In genomic region chr1:55222152-55222551, GRCh38 we compare ENCODE assay signal across 25 cellular contexts. TPM values are rescaled to one million over a fixed set of nuclear protein-coding genes. Genes with fewer than 3 reads are reported as not detected.
DNase-seq lines count a peak whose midpoint lies in the region; ATAC-seq, FAIRE-seq and TF ChIP-seq lines count a peak whose summit lies in the region.
"Had no signal": no experiment of that assay in that cellular context is flagged by ENCODE, and none has a peak within 500 bp of the region (broad histone marks: within the 10 kb centered on the region; RNA-seq: fewer than 3 reads in every experiment).

No MANE protein-coding gene starts in this region.

- H2BK15ac ChIP-seq in mesenchymal stem cell (ENCODE audit: low read depth, poor library complexity, severe bottlenecking) (no peak overlapping the region), neuronal stem cell (ENCODE audit: low read length) (no peak overlapping the region)

- H3K9me3 ChIP-seq in HEK293 (ENCODE audit: control insufficient read depth, insufficient read depth, low read depth, low read length): no peaks in the 10 kb centered on the region
- peaks cover under 1% of the 10 kb centered on the region for H3K9me3 ChIP-seq in mesenchymal stem cell (ENCODE audit: control insufficient read depth, low read length)
- peaks cover 0 to 1% of the 10 kb centered on the region in 2 donors for H3K9me3 ChIP-seq in neuronal stem cell (replicated peaks in 1 of 2; ENCODE audit: control insufficient read depth in 2 of 2, insufficient read depth in 1 of 2, low read depth in 1 of 2, low read length in 2 of 2)
- H3K9me3 ChIP-seq: A549 had no signal

- H3K27me3 ChIP-seq in mesenchymal stem cell (ENCODE audit: control insufficient read depth in 1 of 2, insufficient read depth in 1 of 2, low read length in 2 of 2) (no peaks in the 10 kb centered on the region), neuronal stem cell (ENCODE audit: control insufficient read depth in 3 of 3, insufficient read depth in 3 of 3, low read depth in 1 of 3, low read length in 3 of 3) (peaks cover 0 to 2% (median 0%) of the 10 kb centered on the region in 3 experiments)
- H3K27me3 ChIP-seq: BLaER1 treated with 17β-estradiol and CSF1 and Interleukin-3, amounts not matched to agents 10 nM and 100 nM had no signal

- no peak for ATAC-seq in stimulated activated effector memory CD8-positive, alpha-beta T cell treated with anti-CD3 and anti-CD28 coated beads, Interleukin-12 subunit alpha, Interleukin-12 subunit beta, amount 100 ng/mL, for 72 hours
- ATAC-seq: A549, GM12878 had no signal

- H3K4me2 ChIP-seq in mesenchymal stem cell (ENCODE audit: low read length, poor library complexity, severe bottlenecking): no peak overlapping the region
- H3K4me2 ChIP-seq in neuronal stem cell (ENCODE audit: insufficient read depth, low read length, poor library complexity, severe bottlenecking): no peak overlapping the region
- H3K4me2 ChIP-seq: A549; BLaER1 treated with 17β-estradiol and CSF1 and Interleukin-3, amounts not matched to agents 10 nM and 100 nM had no signal

- no peak overlapping the region for H3K27ac ChIP-seq in HEK293 (ENCODE audit: extremely low read depth, low read depth, low read length)
- H3K27ac ChIP-seq in mesenchymal stem cell (ENCODE audit: low read length, poor library complexity, severe bottlenecking): no peak overlapping the region
- H3K27ac ChIP-seq in neuronal stem cell (replicated peaks; ENCODE audit: low read length): no peak overlapping the region
- H3K27ac ChIP-seq: 22Rv1; A549; BLaER1 treated with 17β-estradiol and CSF1 and Interleukin-3, amounts not matched to agents 10 nM and 100 nM; C4-2B had no signal

- no peak overlapping the region for H3K9ac ChIP-seq in mesenchymal stem cell (ENCODE audit: low read length)
- H3K9ac ChIP-seq in neuronal stem cell (ENCODE audit: low read depth, low read length, poor library complexity): no peak overlapping the region
- H3K9ac ChIP-seq: BLaER1 treated with 17β-estradiol and CSF1 and Interleukin-3, amounts not matched to agents 10 nM and 100 nM had no signal

- H3K18ac ChIP-seq in mesenchymal stem cell (ENCODE audit: low read depth in 1 of 2, low read length in 2 of 2): no peak overlapping the region
- H3K18ac ChIP-seq in neuronal stem cell (ENCODE audit: low read length): peak overlapping the region; percentile 59

- H2BK120ac ChIP-seq in mesenchymal stem cell (ENCODE audit: low read depth, low read length) (no peak overlapping the region), neuronal stem cell (ENCODE audit: low read depth, low read length) (no peak overlapping the region)

- no peak overlapping the region for H3K27ac Mint-ChIP-seq in stimulated activated effector memory CD8-positive, alpha-beta T cell treated with anti-CD3 and anti-CD28 coated beads, Interleukin-12 subunit alpha, Interleukin-12 subunit beta, amount 100 ng/mL, for 72 hours
- H3K27ac Mint-ChIP-seq: B cell; CD4-positive, alpha-beta memory T cell; CD8-positive, alpha-beta memory T cell had no signal

- no peaks in the 10 kb centered on the region for H3K9me3 Mint-ChIP-seq in stimulated activated effector memory CD8-positive, alpha-beta T cell treated with anti-CD3 and anti-CD28 coated beads, Interleukin-12 subunit alpha, Interleukin-12 subunit beta, amount 100 ng/mL, for 72 hours

- H2AFZ ChIP-seq in mesenchymal stem cell (ENCODE audit: low read depth, low read length) (no peak overlapping the region), neuronal stem cell (ENCODE audit: low read length) (no peak overlapping the region)

- H3K36me3 Mint-ChIP-seq in stimulated activated effector memory CD8-positive, alpha-beta T cell treated with anti-CD3 and anti-CD28 coated beads, Interleukin-12 subunit alpha, Interleukin-12 subunit beta, amount 100 ng/mL, for 72 hours: no peaks in the 10 kb centered on the region
- H3K36me3 Mint-ChIP-seq: CD4-positive, alpha-beta memory T cell; CD4-positive, CD25-positive, alpha-beta regulatory T cell; CD8-positive, alpha-beta memory T cell had no signal

- CTCF ChIA-PET in HEK293 (lab: Yijun Ruan, JAX) (interaction anchor here (0.6 to 0.8 kb wide), 2 partner anchors 17 to 56 kb away, joined by 3 to 4 read pairs; no protein-coding TSS in a partner anchor), HEK293T (lab: Yijun Ruan, JAX) (no interaction called here)

- POLR2A ChIA-PET in HEK293 (lab: Yijun Ruan, JAX): no interaction called here
- POLR2A ChIA-PET in HEK293T (lab: Yijun Ruan, JAX): no interaction called here

- no peak overlapping the region for H3K4me3 ChIP-seq in HEK293 (ENCODE audit: low read depth, low read length)
- no peak overlapping the region for H3K4me3 ChIP-seq in mesenchymal stem cell (ENCODE audit: insufficient read depth in 1 of 2, low read depth in 1 of 2, low read length in 2 of 2)
- no peak overlapping the region for H3K4me3 ChIP-seq in neuronal stem cell (ENCODE audit: low read length in 2 of 2)
- H3K4me3 ChIP-seq: A549; BLaER1 treated with 17β-estradiol and CSF1 and Interleukin-3, amounts not matched to agents 10 nM and 100 nM; GM12878 had no signal

- no peak overlapping the region for H4K8ac ChIP-seq in mesenchymal stem cell (ENCODE audit: low read length)
- no peak overlapping the region for H4K8ac ChIP-seq in neuronal stem cell (ENCODE audit: low read depth, low read length)

- 76% methylated on average over 6 of the region's 6 CpGs for WGBS in mesenchymal stem cell
- no CpG with 5 or more reads among the region's 6 CpGs for WGBS in neuronal stem cell (ENCODE audit: extremely low coverage in 2 of 2, insufficient read length in 2 of 2, insufficient replicate concordance in 1 of 2), 2 donors

- TF ChIP-seq CTCF in HEK293 (tag by site-specific recombination; IDR thresholded peaks at IDR 0.05): no peak

- peak overlapping the region; percentile 7 for H4K91ac ChIP-seq in mesenchymal stem cell (ENCODE audit: low read length)
- H4K91ac ChIP-seq in neuronal stem cell (ENCODE audit: low read depth, low read length, poor library complexity): no peak overlapping the region

- H3K4ac ChIP-seq in mesenchymal stem cell (ENCODE audit: low read depth in 1 of 2, low read length in 2 of 2): no peak overlapping the region
- no peak overlapping the region for H3K4ac ChIP-seq in neuronal stem cell (ENCODE audit: low read length)

- H2BK5ac ChIP-seq in mesenchymal stem cell (ENCODE audit: low read depth, low read length, poor library complexity, severe bottlenecking) (no peak overlapping the region), neuronal stem cell (ENCODE audit: low read length) (no peak overlapping the region)

- peaks cover 12% of the 10 kb centered on the region for H3K4me1 Mint-ChIP-seq in stimulated activated effector memory CD8-positive, alpha-beta T cell treated with anti-CD3 and anti-CD28 coated beads, Interleukin-12 subunit alpha, Interleukin-12 subunit beta, amount 100 ng/mL, for 72 hours

- no peak for FAIRE-seq in frontal cortex (lab: Jason Lieb, UNC)
- FAIRE-seq: A549, GM12878, GM18507 had no signal

- no peak overlapping the region for H2AK5ac ChIP-seq in mesenchymal stem cell (ENCODE audit: low read length, severe bottlenecking)
- no peak overlapping the region for H2AK5ac ChIP-seq in neuronal stem cell (ENCODE audit: low read depth, low read length)

- H3K36me3 ChIP-seq in HEK293 (ENCODE audit: control insufficient read depth in 2 of 2, insufficient read depth in 1 of 2, low read length in 2 of 2): no peaks in the 10 kb centered on the region
- no peaks in the 10 kb centered on the region for H3K36me3 ChIP-seq in mesenchymal stem cell (ENCODE audit: control insufficient read depth in 1 of 2, insufficient read depth in 2 of 2, low read depth in 1 of 2, low read length in 2 of 2)
- no peaks in the 10 kb centered on the region for H3K36me3 ChIP-seq in neuronal stem cell (replicated peaks in 1 of 2; ENCODE audit: control insufficient read depth in 2 of 2, insufficient read depth in 2 of 2, low read length in 2 of 2)
- H3K36me3 ChIP-seq: BLaER1 treated with 17β-estradiol and CSF1 and Interleukin-3, amounts not matched to agents 10 nM and 100 nM had no signal

- DNase-seq in mesenchymal stem cell (no peak), neuronal stem cell (ENCODE audit: low spot score) (no peak), HEK293T (ENCODE audit: extremely low spot score) (no peak), frontal cortex (ENCODE audit: low spot score in 2 of 2) (no peak)
- DNase-seq in stimulated activated effector memory CD8-positive, alpha-beta T cell treated with anti-CD3 and anti-CD28 coated beads, Interleukin-12 subunit alpha, Interleukin-12 subunit beta, amount 100 ng/mL, for 72 hours (ENCODE audit: low spot score in 2 of 2): no peak
- DNase-seq: AML-193; CD4-positive, alpha-beta memory T cell; CD4-positive, CD25-positive, alpha-beta regulatory T cell; CD8-positive, alpha-beta memory T cell; COR-L47; DMS 273 treated with DMSO at 0.1 percent for 48 hours; DMS153; DMS53; DMS79; DND-41; EL; GDM1 had no signal

- H3K14ac ChIP-seq in mesenchymal stem cell (ENCODE audit: low read length in 2 of 2) (no peak overlapping the region), neuronal stem cell (ENCODE audit: low read length) (no peak overlapping the region)

- H3K4me3 Mint-ChIP-seq in stimulated activated effector memory CD8-positive, alpha-beta T cell treated with anti-CD3 and anti-CD28 coated beads, Interleukin-12 subunit alpha, Interleukin-12 subunit beta, amount 100 ng/mL, for 72 hours: no peak overlapping the region
- H3K4me3 Mint-ChIP-seq: B cell; CD4-positive, alpha-beta memory T cell; CD8-positive, alpha-beta memory T cell had no signal

- H3K79me1 ChIP-seq in mesenchymal stem cell (replicated peaks; ENCODE audit: low read length, poor library complexity, severe bottlenecking) (no peaks in the 10 kb centered on the region), neuronal stem cell (ENCODE audit: low read depth, low read length) (no peaks in the 10 kb centered on the region)

- no peak overlapping the region for H2BK12ac ChIP-seq in mesenchymal stem cell (ENCODE audit: low read length in 2 of 2)
- H2BK12ac ChIP-seq in neuronal stem cell (ENCODE audit: low read length): no peak overlapping the region

- H3K4me1 ChIP-seq in HEK293 (ENCODE audit: control insufficient read depth, insufficient read depth, low read length) (peaks cover 4% of the 10 kb centered on the region; the same call in 1 of the 2 replicates), mesenchymal stem cell (ENCODE audit: control insufficient read depth, insufficient read depth, low read depth, low read length) (no peaks in the 10 kb centered on the region), neuronal stem cell (ENCODE audit: control insufficient read depth in 2 of 2, insufficient read depth in 1 of 2, low read depth in 1 of 2, low read length in 2 of 2) (peaks cover 0 to 3% of the 10 kb centered on the region in 2 donors)

- H3K23ac ChIP-seq in mesenchymal stem cell (ENCODE audit: low read length in 2 of 2) (no peak overlapping the region), neuronal stem cell (ENCODE audit: low read depth, low read length, poor library complexity) (no peak overlapping the region)

TF ChIP-seq in HEK293, 187 proteins besides CTCF, POLR2A, EP300 and RAD21 (continues in another document):
- TF ChIP-seq SCRT1 (tag by site-specific recombination; IDR thresholded peaks at IDR 0.05; ENCODE audit: borderline replicate concordance): peak; percentile 64; the same call in 1 of the 2 replicates

RNA-seq across cellular contexts. Expression of gene USP24, which starts 7.0 kb away (rescaled TPM):
- polyA plus RNA-seq in mesenchymal stem cell (2013, experiment 1 of 2): 14.4 TPM
- polyA plus RNA-seq in mesenchymal stem cell (2013, experiment 2 of 2): 13.3 TPM
- 11.9 TPM for polyA plus RNA-seq in neuronal stem cell (2013, experiment 1 of 2)
- 11.3 TPM for polyA plus RNA-seq in neuronal stem cell (2013, experiment 2 of 2)
- 67.3 TPM for total RNA-seq in frontal cortex
